ENCODE assay signal across 15 cellular contexts in the genomic region with DNA sequence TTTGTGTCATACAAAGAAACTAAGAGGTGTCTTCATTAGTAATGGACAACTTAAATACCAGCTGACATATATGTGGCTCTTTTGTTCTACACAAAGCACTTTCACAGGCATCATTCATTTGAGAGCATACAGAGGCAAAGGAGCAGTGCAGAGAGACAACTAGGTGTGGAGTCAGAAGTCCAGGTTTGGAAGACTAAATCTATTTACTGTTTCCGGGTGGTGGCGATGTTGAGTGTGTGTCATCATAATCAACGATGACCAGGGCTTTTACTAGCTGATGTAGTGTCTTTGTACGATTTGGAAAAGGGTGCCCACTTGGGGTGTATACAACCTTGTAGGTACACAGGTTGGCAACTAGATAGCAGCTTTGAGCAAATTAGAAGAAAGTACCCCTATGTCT.
DNase-seq lines count a peak whose midpoint lies in the region; TF ChIP-seq lines count a peak whose summit lies in the region.
"Had no signal": no experiment of that assay in that cellular context is flagged by ENCODE, and none has a peak within 500 bp of the region (broad histone marks: within the 10 kb centered on the region; RNA-seq: fewer than 3 reads in every experiment).

No MANE protein-coding gene starts in this region.

- H3K9ac ChIP-seq in KMS-11 (no peak overlapping the region), endodermal cell (ENCODE audit: extremely low read depth, low read length, poor library complexity, severe bottlenecking) (no peak overlapping the region)

- in situ Hi-C loops in G401 (cut with HindIII; ENCODE audit: low sequenced_read_pairs), result no loop called here

- WGBS in endodermal cell (ENCODE audit: insufficient coverage in 1 of 2, insufficient read length in 1 of 2), 2 experiments, result 92 to 93% methylated on average over 2 to 4 of the region's 4 CpGs

- no peaks in the 10 kb centered on the region for H3K27me3 ChIP-seq in KMS-11 (ENCODE audit: insufficient read depth, low read depth)
- H3K27me3 ChIP-seq in endodermal cell (ENCODE audit: control insufficient read depth, insufficient read depth, low read length, poor library complexity, severe bottlenecking), result no peaks in the 10 kb centered on the region

- H3K9me3 Mint-ChIP-seq in endodermal cell (no peaks in the 10 kb centered on the region), nephron progenitor cell (no peaks in the 10 kb centered on the region)
- H3K9me3 Mint-ChIP-seq: T-helper 1 cell treated with Interleukin-12 subunit alpha and Interleukin-12 subunit beta and Interleukin-4 antibody, amounts not matched to agents 30 μg/mL and 1 μg/mL, for 36 hours had no signal

- H3K4me1 Mint-ChIP-seq in endodermal cell (peaks cover 16% of the 10 kb centered on the region), nephron progenitor cell (no peaks in the 10 kb centered on the region)

- no peak overlapping the region for H3K4me2 ChIP-seq in KMS-11

- H3K36me3 ChIP-seq in KMS-11 (ENCODE audit: insufficient read depth) (peaks cover 6% of the 10 kb centered on the region; the same call in 1 of the 2 replicates), endodermal cell (ENCODE audit: control insufficient read depth, insufficient read depth, low read length) (no peaks in the 10 kb centered on the region)

- H3K4me1 ChIP-seq in KMS-11 (ENCODE audit: low read depth, poor library complexity, severe bottlenecking) (peaks cover 11% of the 10 kb centered on the region), endodermal cell (ENCODE audit: control insufficient read depth, insufficient read depth, low read length) (no peaks in the 10 kb centered on the region)

- H3K27ac ChIP-seq in KMS-11 (peak overlapping the region; percentile 46; the same call in 1 of the 2 replicates), endodermal cell (ENCODE audit: low read depth, low read length) (no peak overlapping the region)
- H3K27ac ChIP-seq: C4-2B had no signal

- H3K27ac Mint-ChIP-seq in endodermal cell (peak overlapping the region; percentile 20), nephron progenitor cell (peak overlapping the region; percentile 62)
- H3K27ac Mint-ChIP-seq: T-helper 1 cell treated with Interleukin-12 subunit alpha and Interleukin-12 subunit beta and Interleukin-4 antibody, amounts not matched to agents 30 μg/mL and 1 μg/mL, for 36 hours had no signal

- H3K79me2 ChIP-seq in KMS-11 (ENCODE audit: insufficient read depth, low read depth), result no peaks in the 10 kb centered on the region

- H4K20me1 ChIP-seq in KMS-11 (ENCODE audit: insufficient read depth), result no peaks in the 10 kb centered on the region; the same call in 1 of the 2 replicates

- H3K9me3 ChIP-seq in endodermal cell (ENCODE audit: control insufficient read depth, low read length), result no peaks in the 10 kb centered on the region

- no peak overlapping the region for H2AFZ ChIP-seq in KMS-11 (ENCODE audit: low read depth)

- H3K4me3 ChIP-seq in KMS-11 (IDR thresholded peaks at IDR 0.05; ENCODE audit: insufficient read depth, low read depth, low read length) (no peak overlapping the region), endodermal cell (ENCODE audit: low read length) (no peak overlapping the region)

- H3K27me3 Mint-ChIP-seq in endodermal cell (ENCODE audit: insufficient read depth) (no peaks in the 10 kb centered on the region), nephron progenitor cell (ENCODE audit: low read depth, poor library complexity) (no peaks in the 10 kb centered on the region)

- H3K4me3 Mint-ChIP-seq in endodermal cell (no peak overlapping the region), nephron progenitor cell (no peak overlapping the region)
- H3K4me3 Mint-ChIP-seq: T-helper 1 cell treated with Interleukin-12 subunit alpha and Interleukin-12 subunit beta and Interleukin-4 antibody, amounts not matched to agents 30 μg/mL and 1 μg/mL, for 36 hours had no signal

- peak; percentile 50 for DNase-seq in G401 (ENCODE audit: low spot score)
- peak; percentile 47 for DNase-seq in endodermal cell
- no peak for DNase-seq in nephron progenitor cell
- DNase-seq in stimulated activated naive CD4-positive, alpha-beta T cell treated with Interleukin-2 at 50 U/mL for 16 hours (lab: John Stamatoyannopoulos, UW), result no peak
- DNase-seq in HCEC 1CT, result no peak
- DNase-seq in NCI-H2227 treated with DMSO at 0.1 percent for 48 hours (lab: John Stamatoyannopoulos, UW), result no peak
- DNase-seq: AML-193, DMS79 treated with DMSO at 0.1 percent for 48 hours, GDM1, NCI-H1436, NCI-H2029, NCI-H526 had no signal

- TF ChIP-seq CTCF in KMS-11 (conservative IDR thresholded peaks at IDR 0.05; ENCODE audit: low read depth, low read length), result no peak
- TF ChIP-seq CTCF in endodermal cell (conservative IDR thresholded peaks at IDR 0.05), result peak; percentile 15
- TF ChIP-seq CTCF in nephron progenitor cell (IDR thresholded peaks at IDR 0.05), result no peak

- H3K36me3 Mint-ChIP-seq in endodermal cell (ENCODE audit: low read depth) (peaks cover 25% of the 10 kb centered on the region), nephron progenitor cell (ENCODE audit: low read depth) (peaks cover 48% of the 10 kb centered on the region)

Comparison
In these comparisons a context has a peak if more than half of its experiments do, and no peak if none do; other contexts are left out.
1. DNase-seq: peak in G401 (single experiment) and endodermal cell (single experiment); none in nephron progenitor cell (single experiment), stimulated activated naive CD4-positive, alpha-beta T cell treated with Interleukin-2 at 50 U/mL for 16 hours (single experiment), HCEC 1CT (single experiment) and NCI-H2227 treated with DMSO at 0.1 percent for 48 hours (single experiment).